8 cellular contexts compared by ENCODE assay signal in genomic region chr10:117005454-117006055, GRCh38. TPM values are rescaled to one million over a fixed set of nuclear protein-coding genes. Genes with fewer than 3 reads are reported as not detected.
DNase-seq lines count a peak whose midpoint lies in the region; ATAC-seq and TF ChIP-seq lines count a peak whose summit lies in the region.

No MANE protein-coding gene starts in this region.

- H3K79me2 ChIP-seq in GM23338 (replicated peaks; ENCODE audit: insufficient read depth): no peaks in the 10 kb centered on the region

- H3K18ac ChIP-seq in neuronal stem cell (ENCODE audit: low read length): peak overlapping the region; percentile 98

- no peak overlapping the region for H2BK5ac ChIP-seq in neuronal stem cell (ENCODE audit: low read length)

- H3K9ac ChIP-seq in neuronal stem cell (ENCODE audit: low read depth, low read length, poor library complexity): peak overlapping the region; percentile 98

- H3K27ac ChIP-seq in GM23338 (ENCODE audit: low read depth): no peak overlapping the region
- H3K27ac ChIP-seq in SJSA1: peak overlapping the region; percentile 87
- H3K27ac ChIP-seq in neuronal stem cell (replicated peaks; ENCODE audit: low read length): no peak overlapping the region

- no peaks in the 10 kb centered on the region for H3K9me3 Mint-ChIP-seq in GM23338

- no peak overlapping the region for H2BK120ac ChIP-seq in neuronal stem cell (ENCODE audit: low read depth, low read length)

- TF ChIP-seq CTCF in GM23338 (conservative IDR thresholded peaks at IDR 0.05; ENCODE audit: low read depth in 2 of 2) (peak; percentile 19 to 36; a peak in 3 of 4 replicates), foreskin fibroblast (IDR thresholded peaks at IDR 0.05; ENCODE audit: low read depth, low read length) (no peak)

- H3K27me3 Mint-ChIP-seq in GM23338 (ENCODE audit: insufficient read depth, low read depth, poor library complexity): peaks cover 16% of the 10 kb centered on the region

- H4K8ac ChIP-seq in neuronal stem cell (ENCODE audit: low read depth, low read length): no peak overlapping the region

- peaks cover 22% of the 10 kb centered on the region for H3K27me3 ChIP-seq in GM23338 (ENCODE audit: insufficient read depth)
- no peaks in the 10 kb centered on the region for H3K27me3 ChIP-seq in SJSA1 (replicated peaks)
- H3K27me3 ChIP-seq in neuronal stem cell (ENCODE audit: control insufficient read depth in 3 of 3, insufficient read depth in 3 of 3, low read depth in 1 of 3, low read length in 3 of 3): peaks cover 0 to 22% (median 0%) of the 10 kb centered on the region in 3 experiments

- H2BK15ac ChIP-seq in neuronal stem cell (ENCODE audit: low read length): no peak overlapping the region

- no peak overlapping the region for H3K27ac Mint-ChIP-seq in GM23338

- H3K4me1 ChIP-seq in GM23338 (ENCODE audit: insufficient read depth): no peaks in the 10 kb centered on the region
- H3K4me1 ChIP-seq in SJSA1 (replicated peaks): peaks cover 18% of the 10 kb centered on the region
- H3K4me1 ChIP-seq in neuronal stem cell (ENCODE audit: control insufficient read depth in 2 of 2, insufficient read depth in 1 of 2, low read depth in 1 of 2, low read length in 2 of 2): peaks cover 0 to 5% of the 10 kb centered on the region in 2 donors

- H3K4me3 ChIP-seq in GM23338 (peak overlapping the region; percentile 90), SJSA1 (peak overlapping the region; percentile 79), foreskin fibroblast (ENCODE audit: low read depth in 1 of 2, low read length in 2 of 2) (peak overlapping the region; percentile 73 to 90), neuronal stem cell (ENCODE audit: low read length in 2 of 2) (peak overlapping the region; percentile 86 to 93)

- H3K4me1 Mint-ChIP-seq in GM23338: peaks cover 9% of the 10 kb centered on the region; the same call in 2 of the 3 replicates

- no peak overlapping the region for H3K23ac ChIP-seq in neuronal stem cell (ENCODE audit: low read depth, low read length, poor library complexity)

- H4K20me1 ChIP-seq in GM23338 (replicated peaks; ENCODE audit: insufficient read depth): no peaks in the 10 kb centered on the region; the same call in 1 of the 2 replicates

- H3K36me3 Mint-ChIP-seq in GM23338 (ENCODE audit: low read depth): no peaks in the 10 kb centered on the region

- peak overlapping the region; percentile 90 for H3K4me2 ChIP-seq in GM23338
- peak overlapping the region; percentile 86 for H3K4me2 ChIP-seq in neuronal stem cell (ENCODE audit: insufficient read depth, low read length, poor library complexity, severe bottlenecking)

- H3K4me3 Mint-ChIP-seq in GM23338: peak overlapping the region; percentile 86

- H3K9me3 ChIP-seq in SJSA1 (replicated peaks) (no peaks in the 10 kb centered on the region), neuronal stem cell (replicated peaks in 1 of 2; ENCODE audit: control insufficient read depth in 2 of 2, insufficient read depth in 1 of 2, low read depth in 1 of 2, low read length in 2 of 2) (no peaks in the 10 kb centered on the region)

- no peak overlapping the region for H4K91ac ChIP-seq in neuronal stem cell (ENCODE audit: low read depth, low read length, poor library complexity)

- peak; percentile 55 for DNase-seq in Ammon's horn (ENCODE audit: low spot score)
- peak; percentile 77 for DNase-seq in GM23338 (ENCODE audit: low spot score)
- no peak for DNase-seq in SJSA1 (ENCODE audit: low read depth in 1 of 2, low spot score in 2 of 2)
- peak in 1 of 2 donors; percentile 13 for DNase-seq in foreskin fibroblast
- peak; percentile 26 for DNase-seq in neuronal stem cell (ENCODE audit: low spot score)
- DNase-seq in GM19238 (ENCODE audit: insufficient read length, low spot score): no peak

- H3K14ac ChIP-seq in neuronal stem cell (ENCODE audit: low read length): no peak overlapping the region

- no peaks in the 10 kb centered on the region for H3K9me2 ChIP-seq in GM23338 (ENCODE audit: insufficient read depth)

- H2AFZ ChIP-seq in GM23338 (peak overlapping the region; percentile 96), neuronal stem cell (ENCODE audit: low read length) (peak overlapping the region; percentile 100)

- H2BK12ac ChIP-seq in neuronal stem cell (ENCODE audit: low read length): no peak overlapping the region

- no peaks in the 10 kb centered on the region for H3K36me3 ChIP-seq in GM23338 (ENCODE audit: insufficient read depth)
- peaks cover 12% of the 10 kb centered on the region for H3K36me3 ChIP-seq in SJSA1
- no peaks in the 10 kb centered on the region for H3K36me3 ChIP-seq in neuronal stem cell (replicated peaks in 1 of 2; ENCODE audit: control insufficient read depth in 2 of 2, insufficient read depth in 2 of 2, low read length in 2 of 2)

- H2AK5ac ChIP-seq in neuronal stem cell (ENCODE audit: low read depth, low read length): peak overlapping the region; percentile 1

- no peaks in the 10 kb centered on the region for H3K79me1 ChIP-seq in neuronal stem cell (ENCODE audit: low read depth, low read length)

- H3K4ac ChIP-seq in neuronal stem cell (ENCODE audit: low read length): no peak overlapping the region

- ATAC-seq in GM23338: peak; percentile 84
- no peak for ATAC-seq in HG03439 (IDR thresholded peaks at IDR 0.05; ENCODE audit: unreplicated experiment)
- ATAC-seq in HG03159 (IDR thresholded peaks at IDR 0.05; ENCODE audit: unreplicated experiment): no peak

- H3F3A ChIP-seq in GM23338 (replicated peaks; ENCODE audit: low read depth): no peaks in the 10 kb centered on the region

- no CpG with 5 or more reads among the region's 28 CpGs for WGBS in neuronal stem cell (ENCODE audit: extremely low coverage in 2 of 2, insufficient read length in 2 of 2, insufficient replicate concordance in 1 of 2), 2 donors

TF ChIP-seq in GM23338, 12 proteins besides CTCF, POLR2A, EP300 and RAD21 (continues in another document):
- no peak for TF ChIP-seq EZH2phosphoT487 (IDR thresholded peaks at IDR 0.05; ENCODE audit: unreplicated experiment)
- TF ChIP-seq NANOG (IDR thresholded peaks at IDR 0.05; ENCODE audit: borderline replicate concordance): no peak
- TF ChIP-seq ETS1 (IDR thresholded peaks at IDR 0.05): no peak
- TF ChIP-seq, protein P1, sequence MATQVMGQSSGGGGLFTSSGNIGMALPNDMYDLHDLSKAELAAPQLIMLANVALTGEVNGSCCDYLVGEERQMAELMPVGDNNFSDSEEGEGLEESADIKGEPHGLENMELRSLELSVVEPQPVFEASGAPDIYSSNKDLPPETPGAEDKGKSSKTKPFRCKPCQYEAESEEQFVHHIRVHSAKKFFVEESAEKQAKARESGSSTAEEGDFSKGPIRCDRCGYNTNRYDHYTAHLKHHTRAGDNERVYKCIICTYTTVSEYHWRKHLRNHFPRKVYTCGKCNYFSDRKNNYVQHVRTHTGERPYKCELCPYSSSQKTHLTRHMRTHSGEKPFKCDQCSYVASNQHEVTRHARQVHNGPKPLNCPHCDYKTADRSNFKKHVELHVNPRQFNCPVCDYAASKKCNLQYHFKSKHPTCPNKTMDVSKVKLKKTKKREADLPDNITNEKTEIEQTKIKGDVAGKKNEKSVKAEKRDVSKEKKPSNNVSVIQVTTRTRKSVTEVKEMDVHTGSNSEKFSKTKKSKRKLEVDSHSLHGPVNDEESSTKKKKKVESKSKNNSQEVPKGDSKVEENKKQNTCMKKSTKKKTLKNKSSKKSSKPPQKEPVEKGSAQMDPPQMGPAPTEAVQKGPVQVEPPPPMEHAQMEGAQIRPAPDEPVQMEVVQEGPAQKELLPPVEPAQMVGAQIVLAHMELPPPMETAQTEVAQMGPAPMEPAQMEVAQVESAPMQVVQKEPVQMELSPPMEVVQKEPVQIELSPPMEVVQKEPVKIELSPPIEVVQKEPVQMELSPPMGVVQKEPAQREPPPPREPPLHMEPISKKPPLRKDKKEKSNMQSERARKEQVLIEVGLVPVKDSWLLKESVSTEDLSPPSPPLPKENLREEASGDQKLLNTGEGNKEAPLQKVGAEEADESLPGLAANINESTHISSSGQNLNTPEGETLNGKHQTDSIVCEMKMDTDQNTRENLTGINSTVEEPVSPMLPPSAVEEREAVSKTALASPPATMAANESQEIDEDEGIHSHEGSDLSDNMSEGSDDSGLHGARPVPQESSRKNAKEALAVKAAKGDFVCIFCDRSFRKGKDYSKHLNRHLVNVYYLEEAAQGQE (IDR thresholded peaks at IDR 0.05; ENCODE audit: unreplicated experiment): no peak
- TF ChIP-seq STAT1 (IDR thresholded peaks at IDR 0.05; ENCODE audit: unreplicated experiment): no peak
- TF ChIP-seq ZNF114 (CRISPR knock-in tag; IDR thresholded peaks at IDR 0.05): no peak
- TF ChIP-seq JUNB (IDR thresholded peaks at IDR 0.05; ENCODE audit: unreplicated experiment): no peak
- TF ChIP-seq POLR2AphosphoS5 (IDR thresholded peaks at IDR 0.05; ENCODE audit: low read depth): no peak

RNA-seq across cellular contexts. Expression of gene SHTN1, which starts 0.6 kb away (rescaled TPM):
- total RNA-seq in GM23338 (2014; rRNA removed; shearing (Covaris generic)): 6.7 and 8.8 TPM in 2 replicates
- 6.7 and 8.0 TPM in 2 replicates for polyA plus RNA-seq in GM23338 (2016; fragmentation: Nextera tagmentation; extraction: Ambion mirVana)
- 5.5 and 6.5 TPM in 2 replicates for total RNA-seq in SJSA1 (2014; rRNA removed; shearing (Covaris generic))
- 17.7 TPM for polyA plus RNA-seq in neuronal stem cell (2013, experiment 1 of 2)
- 17.8 TPM for polyA plus RNA-seq in neuronal stem cell (2013, experiment 2 of 2)

Comparison
In these comparisons a context has a peak if more than half of its experiments do, and no peak if none do; other contexts are left out.
1. DNase-seq: peak in Ammon's horn (single experiment), GM23338 (single experiment) and neuronal stem cell (single experiment); none in SJSA1 (0 of 2) and GM19238 (single experiment).
2. Peak in every context shown above with its lines, with median percentiles within 50 percentile points of each other: H3K4me3 ChIP-seq.